Comparison of ENCODE assay signal across 2 cellular contexts in genomic region chr5:141817631-141818030, GRCh38.
TF ChIP-seq lines count a peak whose summit lies in the region.

No MANE protein-coding gene starts in this region.

TF ChIP-seq in GM23338, 12 proteins besides CTCF, POLR2A, EP300 and RAD21:
- TF ChIP-seq EZH2 (IDR thresholded peaks at IDR 0.05; ENCODE audit: low read depth, unreplicated experiment) (no peak), ZNF331 (CRISPR knock-in tag; IDR thresholded peaks at IDR 0.05; ENCODE audit: low read depth) (no peak), ZNF114 (CRISPR knock-in tag; IDR thresholded peaks at IDR 0.05) (no peak), STAT1 (IDR thresholded peaks at IDR 0.05; ENCODE audit: unreplicated experiment) (no peak), NANOG (IDR thresholded peaks at IDR 0.05; ENCODE audit: borderline replicate concordance) (no peak), REST (IDR thresholded peaks at IDR 0.05; ENCODE audit: unreplicated experiment) (no peak)

TF ChIP-seq in endothelial cell of umbilical vein, 7 proteins besides CTCF, POLR2A, EP300 and RAD21:
- no peak for TF ChIP-seq MYC (IDR thresholded peaks at IDR 0.05; ENCODE audit: low read depth, low read length)
- TF ChIP-seq GATA2 (IDR thresholded peaks at IDR 0.05; ENCODE audit: insufficient read depth, insufficient read length, low read depth, low read length), result no peak
- TF ChIP-seq POLR2AphosphoS5 (IDR thresholded peaks at IDR 0.05; ENCODE audit: insufficient read depth, low read depth, low read length), result no peak
- TF ChIP-seq MAX (IDR thresholded peaks at IDR 0.05; ENCODE audit: insufficient read depth, insufficient read length), result no peak
- no peak for TF ChIP-seq FOS (IDR thresholded peaks at IDR 0.05; ENCODE audit: borderline replicate concordance, insufficient read depth, low read length)
- no peak for TF ChIP-seq JUN (IDR thresholded peaks at IDR 0.05; ENCODE audit: borderline replicate concordance, insufficient read depth, insufficient read length, low read depth)
- no peak for TF ChIP-seq EZH2 (IDR thresholded peaks at IDR 0.05; ENCODE audit: borderline replicate concordance, low read depth, low read length, severe bottlenecking)
